Comparison of ENCODE assay signal across 30 cellular contexts in the genomic region with DNA sequence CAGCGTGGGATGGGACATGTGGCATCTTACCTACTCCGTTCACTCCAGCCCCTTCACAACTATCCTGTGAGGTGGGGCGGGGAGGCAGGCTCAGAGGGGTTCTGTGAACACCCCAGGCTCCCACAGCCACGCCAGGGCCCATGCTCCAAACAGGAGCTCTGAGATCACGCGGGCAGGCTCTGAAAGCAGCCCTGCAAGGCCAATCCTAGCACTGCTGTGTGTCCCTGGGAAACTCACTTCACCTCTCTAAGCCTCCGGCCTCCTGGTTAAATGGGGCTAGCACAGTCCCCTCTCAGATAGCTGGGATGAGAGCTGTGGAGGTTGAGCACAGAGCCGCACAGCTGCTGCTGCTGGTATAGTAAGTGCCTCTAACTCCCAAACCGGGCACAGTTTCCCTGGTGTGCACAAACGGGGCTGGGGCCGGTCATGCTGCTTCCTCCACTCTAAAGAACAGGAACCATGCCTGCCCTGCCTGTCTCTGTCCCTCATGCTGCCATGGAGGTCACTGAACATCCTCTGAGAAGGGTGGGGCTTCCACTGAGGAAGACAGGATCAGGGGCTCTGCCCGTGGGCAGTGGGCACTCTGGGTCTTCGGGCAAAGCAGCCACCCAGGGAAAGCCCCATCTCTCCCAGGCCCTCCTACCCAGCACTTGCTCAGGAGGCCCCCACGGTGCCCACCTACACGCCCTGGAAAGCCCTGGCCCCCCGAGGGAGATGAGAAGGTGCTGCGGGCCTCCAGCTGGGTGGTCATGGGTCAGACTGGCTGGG. TPM values are rescaled to one million over a fixed set of nuclear protein-coding genes. Genes with fewer than 3 reads are reported as not detected.
"Had no signal": no experiment of that assay in that cellular context is flagged by ENCODE, and none has a peak within 500 bp of the region (broad histone marks: within the 10 kb centered on the region; RNA-seq: fewer than 3 reads in every experiment).

No MANE protein-coding gene starts in this region.

- H3K36me3 ChIP-seq: cardiac muscle cell had no signal

- H3K4me1 Mint-ChIP-seq: activated T-helper 17 cell treated with anti-CD3 and anti-CD28 coated beads, Interleukin-2, amount 50 U/mL, for 72 hours had no signal

- H3K4me3 Mint-ChIP-seq: activated CD4-positive, alpha-beta memory T cell treated with anti-CD3 and anti-CD28 coated beads, Interleukin-2, amount 10 ng/mL, durations not matched to agents 7 days and 5 days; activated CD4-positive, alpha-beta T cell treated with anti-CD3 and anti-CD28 coated beads for 36 hours; activated naive CD4-positive, alpha-beta T cell treated with anti-CD3 and anti-CD28 coated beads for 36 hours had no signal

- H3K4me3 ChIP-seq: cardiac muscle cell had no signal

- DNase-seq: activated CD4-positive, alpha-beta memory T cell treated with anti-CD3 and anti-CD28 coated beads, Interleukin-2, amount 10 ng/mL, durations not matched to agents 7 days and 5 days; activated CD4-positive, alpha-beta T cell treated with anti-CD3 and anti-CD28 coated beads for 36 hours; activated CD4-positive, alpha-beta T cell treated with anti-CD3 and anti-CD28 coated beads, Interleukin-2, amount 50 U/mL, for 1 hour; activated CD4-positive, CD25-positive, alpha-beta regulatory T cell; activated gamma-delta T cell; activated naive CD4-positive, alpha-beta T cell treated with anti-CD3 and anti-CD28 coated beads for 36 hours; activated T-cell treated with anti-CD3 and anti-CD28 coated beads for 4 hours; activated T-cell treated with anti-CD3 and anti-CD28 coated beads, Interleukin-2, amount 50 U/mL, for 48 hours; amygdala; cerebellar nuclear complex; KG1; NCI-H1092 treated with DMSO at 0.1 percent for 48 hours; NCI-H1417 treated with DMSO at 0.1 percent for 48 hours; NCI-H1694 treated with DMSO at 0.1 percent for 48 hours; NCI-H2029 treated with DMSO at 0.1 percent for 48 hours; NCI-H345; NCI-H510A; NCI-H526 treated with DMSO at 0.1 percent for 48 hours; NCI-H82; OCI-M1; SIG-M5; T-helper 17 cell; T-helper 9 cell had no signal

- ATAC-seq: activated CD4-positive, alpha-beta T cell treated with anti-CD3 and anti-CD28 coated beads for 36 hours; activated T-helper 17 cell treated with anti-CD3 and anti-CD28 coated beads, Interleukin-2, amount 50 U/mL, for 72 hours; T-helper 17 cell had no signal

- H3K27ac ChIP-seq: cardiac muscle cell, VCaP had no signal

- FAIRE-seq: astrocyte, TTC549 had no signal

- H3K9me3 Mint-ChIP-seq: activated CD4-positive, alpha-beta memory T cell treated with anti-CD3 and anti-CD28 coated beads, Interleukin-2, amount 10 ng/mL, durations not matched to agents 7 days and 5 days; activated naive CD4-positive, alpha-beta T cell treated with anti-CD3 and anti-CD28 coated beads for 36 hours; activated T-helper 17 cell treated with anti-CD3 and anti-CD28 coated beads, Interleukin-2, amount 50 U/mL, for 72 hours; brain had no signal

- H3K36me3 Mint-ChIP-seq: activated naive CD8-positive, alpha-beta T cell; brain had no signal

- H3K27ac Mint-ChIP-seq: activated CD4-positive, alpha-beta memory T cell treated with anti-CD3 and anti-CD28 coated beads, Interleukin-2, amount 10 ng/mL, durations not matched to agents 7 days and 5 days; activated CD4-positive, alpha-beta T cell treated with anti-CD3 and anti-CD28 coated beads for 36 hours; activated naive CD4-positive, alpha-beta T cell treated with anti-CD3 and anti-CD28 coated beads for 36 hours; activated naive CD8-positive, alpha-beta T cell; activated T-helper 17 cell treated with anti-CD3 and anti-CD28 coated beads, Interleukin-2, amount 50 U/mL, for 72 hours; T-helper 17 cell had no signal

RNA-seq across cellular contexts. Expression of a gene that starts 13.0 kb away (rescaled TPM):
- total RNA-seq: T-helper 17 cell had no signal
